In genomic region chr2:59184281-59185020, GRCh38 we compare ENCODE assay signal across 13 cellular contexts.
DNase-seq lines count a peak whose midpoint lies in the region; ATAC-seq and TF ChIP-seq lines count a peak whose summit lies in the region.
"Had no signal": no experiment of that assay in that cellular context is flagged by ENCODE, and none has a peak within 500 bp of the region (broad histone marks: within the 10 kb centered on the region; RNA-seq: fewer than 3 reads in every experiment).

No MANE protein-coding gene starts in this region.

- peak; percentile 32 for ATAC-seq in left lung

- H3K4me3 Mint-ChIP-seq in MCF 10A (ENCODE audit: unreplicated experiment), result no peak overlapping the region
- H3K4me3 Mint-ChIP-seq: activated T-cell treated with anti-CD3 and anti-CD28 coated beads, Interleukin-2, amount 50 U/mL, for 24 hours; H9 had no signal

- H3K36me3 ChIP-seq in breast epithelium (no peaks in the 10 kb centered on the region), adipocyte (ENCODE audit: control insufficient read depth, insufficient read depth, low read length, severe bottlenecking) (no peaks in the 10 kb centered on the region), left lung (no peaks in the 10 kb centered on the region), BE2C (no peaks in the 10 kb centered on the region)
- H3K36me3 ChIP-seq: esophagus squamous epithelium, tibial nerve had no signal

- no peaks in the 10 kb centered on the region for H3K9me3 ChIP-seq in breast epithelium
- no peaks in the 10 kb centered on the region for H3K9me3 ChIP-seq in adipocyte (ENCODE audit: control insufficient read depth, low read length)
- H3K9me3 ChIP-seq in left lung, result no peaks in the 10 kb centered on the region
- no peaks in the 10 kb centered on the region for H3K9me3 ChIP-seq in BE2C
- H3K9me3 ChIP-seq: esophagus squamous epithelium, tibial nerve had no signal

- peaks cover 6% of the 10 kb centered on the region for H3K4me1 Mint-ChIP-seq in MCF 10A (ENCODE audit: insufficient read depth, unreplicated experiment)

- H3K27ac ChIP-seq in breast epithelium (peak overlapping the region in 1 of 2 donors; percentile 52), left lung (no peak overlapping the region)
- H3K27ac ChIP-seq: tibial nerve had no signal

- DNase-seq in MCF 10A (ENCODE audit: unreplicated experiment) (peak; percentile 54), breast epithelium (ENCODE audit: low spot score in 2 of 2) (no peak), adipocyte (ENCODE audit: low read depth) (peak; percentile 4), left lung (no peak), NCI-H446 (lab: John Stamatoyannopoulos, UW) (no peak), glomerular visceral epithelial cell (ENCODE audit: extremely low spot score) (no peak), BE2C (no peak), NCI-H345 treated with DMSO at 0.1 percent for 48 hours (lab: John Stamatoyannopoulos, UW; ENCODE audit: unreplicated experiment) (no peak)
- DNase-seq: ACHN; activated T-cell treated with anti-CD3 and anti-CD28 coated beads, Interleukin-2, amount 50 U/mL, for 24 hours; esophagus squamous epithelium; H9 had no signal

- H3K4me1 ChIP-seq in breast epithelium (no peaks in the 10 kb centered on the region), adipocyte (ENCODE audit: control insufficient read depth, insufficient read depth, low read length) (no peaks in the 10 kb centered on the region), left lung (no peaks in the 10 kb centered on the region), BE2C (no peaks in the 10 kb centered on the region)

- H3K9me3 Mint-ChIP-seq in MCF 10A (ENCODE audit: unreplicated experiment), result no peaks in the 10 kb centered on the region
- H3K9me3 Mint-ChIP-seq: activated T-cell treated with anti-CD3 and anti-CD28 coated beads, Interleukin-2, amount 50 U/mL, for 24 hours; H9 had no signal

- H3K27me3 Mint-ChIP-seq in MCF 10A (ENCODE audit: insufficient read depth, unreplicated experiment), result no peaks in the 10 kb centered on the region
- H3K27me3 Mint-ChIP-seq: activated T-cell treated with anti-CD3 and anti-CD28 coated beads, Interleukin-2, amount 50 U/mL, for 24 hours had no signal

- BruUV-seq in MCF 10A (replicated peaks; lab: Mats Ljungman, UMichigan), result no TSS peak

- no peaks in the 10 kb centered on the region for H3K36me3 Mint-ChIP-seq in MCF 10A (ENCODE audit: insufficient read depth, unreplicated experiment)

- no peak for TF ChIP-seq POLR2A in breast epithelium (IDR thresholded peaks at IDR 0.05)

- CTCF ChIA-PET in MCF 10A (lab: Yijun Ruan, JAX), result no interaction called here

- intact Hi-C loops in MCF 10A (cut with micrococcal nuclease), result no loop called here
- intact Hi-C loops in breast epithelium (cut with DNase I; ENCODE audit: low total_unique reads), result no loop called here
- intact Hi-C loops in left lung (cut with DNase I), result no loop called here

- H3K9ac ChIP-seq in adipocyte (ENCODE audit: low read length), result no peak overlapping the region

- POLR2A ChIA-PET in MCF 10A (lab: Yijun Ruan, JAX), result interaction anchor here (0.6 kb wide), 1 partner anchor 496 kb away, joined by 3 read pairs; no protein-coding TSS in a partner anchor

- no peak overlapping the region for H3K27ac Mint-ChIP-seq in MCF 10A (ENCODE audit: low read depth, unreplicated experiment)
- H3K27ac Mint-ChIP-seq: activated T-cell treated with anti-CD3 and anti-CD28 coated beads, Interleukin-2, amount 50 U/mL, for 24 hours had no signal

- H3K4me3 ChIP-seq in breast epithelium (peak overlapping the region in 1 of 3 donors; percentile 22), adipocyte (ENCODE audit: low read length) (no peak overlapping the region), left lung (no peak overlapping the region), BE2C (ENCODE audit: low read depth, low read length) (no peak overlapping the region)
- H3K4me3 ChIP-seq: esophagus squamous epithelium, tibial nerve had no signal

- TF ChIP-seq CTCF in MCF 10A (IDR thresholded peaks at IDR 0.05; ENCODE audit: unreplicated experiment) (no peak), breast epithelium (IDR thresholded peaks at IDR 0.05) (no peak), left lung (IDR thresholded peaks at IDR 0.05) (no peak), BE2C (IDR thresholded peaks at IDR 0.05; ENCODE audit: low read depth, low read length) (no peak)

- H3K27me3 ChIP-seq in breast epithelium (no peaks in the 10 kb centered on the region), adipocyte (replicated peaks; ENCODE audit: control insufficient read depth, insufficient read depth, low read length) (peaks cover 7% of the 10 kb centered on the region), left lung (no peaks in the 10 kb centered on the region), BE2C (no peaks in the 10 kb centered on the region)
- H3K27me3 ChIP-seq: esophagus squamous epithelium, tibial nerve had no signal

Comparison
In these comparisons a context has a peak if more than half of its experiments do, and no peak if none do; other contexts are left out.
1. DNase-seq: peak in MCF 10A (single experiment) and adipocyte (single experiment); none in breast epithelium (0 of 2), left lung (0 of 2), NCI-H446 (0 of 2), glomerular visceral epithelial cell (single experiment), BE2C (single experiment) and NCI-H345 treated with DMSO at 0.1 percent for 48 hours (single experiment).